Comparison of ENCODE assay signal across 1 cellular context in genomic region chr13:107753286-107753685, GRCh38.
TF ChIP-seq lines count a peak whose summit lies in the region.

No MANE protein-coding gene starts in this region.

TF ChIP-seq in SK-N-SH, 30 proteins besides CTCF, POLR2A, EP300 and RAD21 (continued from another document):
- TF ChIP-seq, protein P1, sequence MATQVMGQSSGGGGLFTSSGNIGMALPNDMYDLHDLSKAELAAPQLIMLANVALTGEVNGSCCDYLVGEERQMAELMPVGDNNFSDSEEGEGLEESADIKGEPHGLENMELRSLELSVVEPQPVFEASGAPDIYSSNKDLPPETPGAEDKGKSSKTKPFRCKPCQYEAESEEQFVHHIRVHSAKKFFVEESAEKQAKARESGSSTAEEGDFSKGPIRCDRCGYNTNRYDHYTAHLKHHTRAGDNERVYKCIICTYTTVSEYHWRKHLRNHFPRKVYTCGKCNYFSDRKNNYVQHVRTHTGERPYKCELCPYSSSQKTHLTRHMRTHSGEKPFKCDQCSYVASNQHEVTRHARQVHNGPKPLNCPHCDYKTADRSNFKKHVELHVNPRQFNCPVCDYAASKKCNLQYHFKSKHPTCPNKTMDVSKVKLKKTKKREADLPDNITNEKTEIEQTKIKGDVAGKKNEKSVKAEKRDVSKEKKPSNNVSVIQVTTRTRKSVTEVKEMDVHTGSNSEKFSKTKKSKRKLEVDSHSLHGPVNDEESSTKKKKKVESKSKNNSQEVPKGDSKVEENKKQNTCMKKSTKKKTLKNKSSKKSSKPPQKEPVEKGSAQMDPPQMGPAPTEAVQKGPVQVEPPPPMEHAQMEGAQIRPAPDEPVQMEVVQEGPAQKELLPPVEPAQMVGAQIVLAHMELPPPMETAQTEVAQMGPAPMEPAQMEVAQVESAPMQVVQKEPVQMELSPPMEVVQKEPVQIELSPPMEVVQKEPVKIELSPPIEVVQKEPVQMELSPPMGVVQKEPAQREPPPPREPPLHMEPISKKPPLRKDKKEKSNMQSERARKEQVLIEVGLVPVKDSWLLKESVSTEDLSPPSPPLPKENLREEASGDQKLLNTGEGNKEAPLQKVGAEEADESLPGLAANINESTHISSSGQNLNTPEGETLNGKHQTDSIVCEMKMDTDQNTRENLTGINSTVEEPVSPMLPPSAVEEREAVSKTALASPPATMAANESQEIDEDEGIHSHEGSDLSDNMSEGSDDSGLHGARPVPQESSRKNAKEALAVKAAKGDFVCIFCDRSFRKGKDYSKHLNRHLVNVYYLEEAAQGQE (IDR thresholded peaks at IDR 0.05; ENCODE audit: low read depth, low read length), result no peak
- TF ChIP-seq GATA2 (CRISPR knock-in tag; IDR thresholded peaks at IDR 0.05) (no peak), RFX5 (IDR thresholded peaks at IDR 0.05; ENCODE audit: low read length) (no peak), ZBTB33 (IDR thresholded peaks at IDR 0.05; ENCODE audit: borderline replicate concordance, low read depth) (no peak), FOSL2 (IDR thresholded peaks at IDR 0.05; ENCODE audit: borderline replicate concordance, low read depth) (no peak)
TF ChIP-seq in SK-N-SH: peak in this region for 0.
